Comparison of ENCODE assay signal across 8 cellular contexts in genomic region chr19:29941828-29942403, GRCh38. TPM values are rescaled to one million over a fixed set of nuclear protein-coding genes. Genes with fewer than 3 reads are reported as not detected.
DNase-seq lines count a peak whose midpoint lies in the region; ATAC-seq and TF ChIP-seq lines count a peak whose summit lies in the region.

A gene with protein sequence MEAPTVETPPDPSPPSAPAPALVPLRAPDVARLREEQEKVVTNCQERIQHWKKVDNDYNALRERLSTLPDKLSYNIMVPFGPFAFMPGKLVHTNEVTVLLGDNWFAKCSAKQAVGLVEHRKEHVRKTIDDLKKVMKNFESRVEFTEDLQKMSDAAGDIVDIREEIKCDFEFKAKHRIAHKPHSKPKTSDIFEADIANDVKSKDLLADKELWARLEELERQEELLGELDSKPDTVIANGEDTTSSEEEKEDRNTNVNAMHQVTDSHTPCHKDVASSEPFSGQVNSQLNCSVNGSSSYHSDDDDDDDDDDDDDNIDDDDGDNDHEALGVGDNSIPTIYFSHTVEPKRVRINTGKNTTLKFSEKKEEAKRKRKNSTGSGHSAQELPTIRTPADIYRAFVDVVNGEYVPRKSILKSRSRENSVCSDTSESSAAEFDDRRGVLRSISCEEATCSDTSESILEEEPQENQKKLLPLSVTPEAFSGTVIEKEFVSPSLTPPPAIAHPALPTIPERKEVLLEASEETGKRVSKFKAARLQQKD (plus strand): TSS chr19:29942239. CDS start chr19:29942548, 309 bp downstream.

- H3K4me3 Mint-ChIP-seq in chondrocyte (ENCODE audit: unreplicated experiment): peak within 1 kb of the TSS; percentile 91

- peak within 1 kb of the TSS; percentile 78 for H3K27ac Mint-ChIP-seq in chondrocyte (ENCODE audit: unreplicated experiment)

- no peaks in the 10 kb centered on the region for H3K36me3 Mint-ChIP-seq in chondrocyte (ENCODE audit: low read depth)

- peaks cover 29% of the 10 kb centered on the region for H3K4me1 Mint-ChIP-seq in chondrocyte (ENCODE audit: low read depth)

- H3K9me3 Mint-ChIP-seq in chondrocyte (ENCODE audit: low read depth): peaks cover 6% of the 10 kb centered on the region

- DNase-seq in AG09319 (ENCODE audit: extremely low read depth, low read depth) (peak; percentile 38), NCI-H460 (ENCODE audit: extremely low read depth, low read depth) (peak; percentile 75), chondrocyte (ENCODE audit: low spot score) (no peak), kidney tubule cell (ENCODE audit: low spot score) (peak; percentile 84)
- DNase-seq in activated CD4-positive, alpha-beta T cell treated with anti-CD3 and anti-CD28 coated beads for 1 hour: peak; percentile 89
- peak; percentile 89 to 99 for DNase-seq in stimulated activated CD4-positive, alpha-beta T cell treated with anti-CD3 and anti-CD28 coated beads, Interleukin-1b, Interleukin-23, amount 100 ng/mL, for 1 hour (ENCODE audit: low read depth in 2 of 2)

- ATAC-seq in GM19035 (IDR thresholded peaks at IDR 0.05; ENCODE audit: unreplicated experiment): peak; percentile 86
- ATAC-seq in HG03280 (IDR thresholded peaks at IDR 0.05; ENCODE audit: unreplicated experiment): peak; percentile 88

- no peaks in the 10 kb centered on the region for H3K27me3 Mint-ChIP-seq in chondrocyte (ENCODE audit: low read depth)

- TF ChIP-seq CTCF in AG09319 (IDR thresholded peaks at IDR 0.05; ENCODE audit: low read depth, low read length): no peak
- no peak for TF ChIP-seq CTCF in chondrocyte (IDR thresholded peaks at IDR 0.05)

RNA-seq across cellular contexts. Expression of the gene that starts here (rescaled TPM):
- 61.4 and 62.1 TPM in 2 replicates for total RNA-seq in NCI-H460 (2014; rRNA removed; shearing (Covaris generic))
- 45.5 and 47.0 TPM in 2 replicates for polyA plus RNA-seq in NCI-H460 (2014; cell fraction: nucleus; rRNA removed)
- total RNA-seq in chondrocyte: 42.0 to 50.4 TPM (median 49.4 TPM) in 3 replicates
